13 cellular contexts compared by ENCODE assay signal in genomic region chr3:144127700-144128099, GRCh38.
DNase-seq lines count a peak whose midpoint lies in the region; ATAC-seq and TF ChIP-seq lines count a peak whose summit lies in the region.
"Had no signal": no experiment of that assay in that cellular context is flagged by ENCODE, and none has a peak within 500 bp of the region (broad histone marks: within the 10 kb centered on the region; RNA-seq: fewer than 3 reads in every experiment).

No MANE protein-coding gene starts in this region.

- no peaks in the 10 kb centered on the region for H3K27me3 ChIP-seq in endodermal cell (ENCODE audit: control insufficient read depth, insufficient read depth, low read length, poor library complexity, severe bottlenecking)
- no peaks in the 10 kb centered on the region for H3K27me3 ChIP-seq in brain microvascular endothelial cell (replicated peaks)

- H3K27ac ChIP-seq in endodermal cell (ENCODE audit: low read depth, low read length) (peak overlapping the region; percentile 80), brain microvascular endothelial cell (no peak overlapping the region)
- H3K27ac ChIP-seq: thoracic aorta had no signal

- H3K9me3 ChIP-seq in endodermal cell (ENCODE audit: control insufficient read depth, low read length), result peaks cover 10% of the 10 kb centered on the region
- H3K9me3 ChIP-seq: thoracic aorta had no signal

- H3K36me3 ChIP-seq in endodermal cell (ENCODE audit: control insufficient read depth, insufficient read depth, low read length) (no peaks in the 10 kb centered on the region), brain microvascular endothelial cell (replicated peaks) (no peaks in the 10 kb centered on the region)
- H3K36me3 ChIP-seq: thoracic aorta had no signal

- intact Hi-C loops in sciatic nerve (cut with DNase I), result no loop called here

- no peaks in the 10 kb centered on the region for H3K27me3 Mint-ChIP-seq in endodermal cell (ENCODE audit: insufficient read depth)

- H3K9ac ChIP-seq in endodermal cell (ENCODE audit: extremely low read depth, low read length, poor library complexity, severe bottlenecking), result no peak overlapping the region

- WGBS in endodermal cell (ENCODE audit: insufficient coverage in 1 of 2, insufficient read length in 1 of 2), 2 experiments, result 79 to 86% methylated on average over 1 to 2 of the region's 2 CpGs

- peaks cover 14% of the 10 kb centered on the region for H3K9me3 Mint-ChIP-seq in endodermal cell

- peak overlapping the region; percentile 1 for H3K4me3 Mint-ChIP-seq in endodermal cell
- H3K4me3 Mint-ChIP-seq: nephron progenitor cell had no signal

- TF ChIP-seq CTCF in endodermal cell (conservative IDR thresholded peaks at IDR 0.05) (no peak), brain microvascular endothelial cell (IDR thresholded peaks at IDR 0.05; ENCODE audit: low read depth, low read length, missing control alignments) (no peak)

- peak overlapping the region; percentile 36 for H3K4me3 ChIP-seq in endodermal cell (ENCODE audit: low read length)
- H3K4me3 ChIP-seq in brain microvascular endothelial cell (ENCODE audit: low read depth, low read length), result no peak overlapping the region

- peak; percentile 49 for DNase-seq in G401 (ENCODE audit: low spot score)
- no peak for DNase-seq in endodermal cell
- DNase-seq in brain microvascular endothelial cell, result no peak
- DNase-seq in sciatic nerve (ENCODE audit: low spot score), result no peak
- DNase-seq in OCI-M1 (lab: John Stamatoyannopoulos, UW), result no peak
- no peak for DNase-seq in ecto neural progenitor cell (ENCODE audit: low spot score)
- DNase-seq: activated naive CD4-positive, alpha-beta T cell treated with anti-CD3 and anti-CD28 coated beads, Interleukin-2, amount 50 U/mL, for 16 hours; effector memory CD4-positive, alpha-beta T cell; nephron progenitor cell had no signal

- H3K27ac Mint-ChIP-seq in endodermal cell, result peak overlapping the region; percentile 25
- H3K27ac Mint-ChIP-seq: nephron progenitor cell had no signal

- peaks cover 20% of the 10 kb centered on the region for H3K4me1 Mint-ChIP-seq in endodermal cell

- H3K4me1 ChIP-seq in endodermal cell (ENCODE audit: control insufficient read depth, insufficient read depth, low read length), result peaks cover 3% of the 10 kb centered on the region

- no peaks in the 10 kb centered on the region for H3K36me3 Mint-ChIP-seq in endodermal cell (ENCODE audit: low read depth)

- ATAC-seq in GM21723 (IDR thresholded peaks at IDR 0.05; ENCODE audit: unreplicated experiment) (peak; percentile 34), HG03571 (IDR thresholded peaks at IDR 0.05; ENCODE audit: unreplicated experiment) (peak; percentile 16), sciatic nerve (no peak)
- ATAC-seq: activated CD4-positive, CD25-positive, alpha-beta regulatory T cell treated with anti-CD3 and anti-CD28 coated beads, Interleukin-2, amount 50 U/mL, for 24 hours had no signal

- in situ Hi-C loops in G401 (cut with HindIII; ENCODE audit: low sequenced_read_pairs) (no loop called here), brain microvascular endothelial cell (cut with HindIII; ENCODE audit: low pct_ligation_motif_present, low sequenced_read_pairs) (no loop called here)
